ENCODE assay signal across 8 cellular contexts in the genomic region with DNA sequence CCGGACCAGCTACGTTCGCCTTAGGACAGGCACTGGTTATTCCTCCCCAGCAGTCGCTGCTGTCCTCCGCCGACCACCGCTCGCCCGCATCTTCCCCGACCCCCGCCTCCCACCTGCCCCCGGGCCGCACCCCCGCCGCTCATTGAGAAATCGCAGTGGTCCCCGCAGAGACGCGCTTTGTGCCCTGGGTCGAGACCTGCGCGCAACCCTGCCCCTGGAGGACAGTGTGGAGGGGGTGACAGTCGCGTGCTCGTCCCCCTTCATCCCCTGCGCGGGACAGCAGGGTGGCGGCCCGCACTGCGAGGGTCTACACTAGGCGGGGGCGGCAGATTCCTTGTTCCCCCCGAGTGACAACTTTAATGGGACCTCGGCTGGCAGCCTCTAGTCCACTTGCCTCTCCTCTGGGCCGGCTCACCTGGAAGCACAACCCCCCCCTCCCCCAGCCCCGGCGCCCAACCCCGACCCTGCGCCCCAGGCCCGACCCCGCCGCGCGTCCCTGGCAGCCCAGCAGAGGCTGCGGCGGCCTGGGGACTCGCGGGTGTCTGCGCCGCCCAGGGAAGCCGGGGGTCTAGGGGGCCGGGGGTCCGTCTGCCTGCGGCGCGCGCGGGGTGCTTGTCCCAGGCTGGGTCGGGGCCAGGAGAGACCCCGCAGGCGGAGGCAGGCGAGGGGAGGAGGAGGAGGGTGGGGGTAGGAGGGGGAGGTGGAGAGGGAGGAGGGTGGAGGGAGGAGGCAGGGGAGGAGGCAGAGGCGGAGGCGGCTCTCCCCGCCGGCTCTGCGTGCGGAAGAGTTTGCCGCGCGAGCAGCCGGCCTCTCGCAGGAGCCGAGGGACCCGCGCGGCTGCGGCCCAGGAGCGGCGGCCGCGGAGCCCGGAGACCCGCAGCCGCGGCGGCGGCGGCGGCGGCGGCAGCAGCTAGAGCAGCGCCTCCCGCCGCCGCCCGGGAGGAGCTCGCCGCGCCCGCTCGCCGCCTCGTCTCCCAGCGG. TPM values are rescaled to one million over a fixed set of nuclear protein-coding genes. Genes with fewer than 3 reads are reported as not detected.
A peak's percentile ranks its signal among the peaks of the same experiment; 100 is the strongest.
DNase-seq lines count a peak whose midpoint lies in the region; ATAC-seq and TF ChIP-seq lines count a peak whose summit lies in the region.

A gene with protein sequence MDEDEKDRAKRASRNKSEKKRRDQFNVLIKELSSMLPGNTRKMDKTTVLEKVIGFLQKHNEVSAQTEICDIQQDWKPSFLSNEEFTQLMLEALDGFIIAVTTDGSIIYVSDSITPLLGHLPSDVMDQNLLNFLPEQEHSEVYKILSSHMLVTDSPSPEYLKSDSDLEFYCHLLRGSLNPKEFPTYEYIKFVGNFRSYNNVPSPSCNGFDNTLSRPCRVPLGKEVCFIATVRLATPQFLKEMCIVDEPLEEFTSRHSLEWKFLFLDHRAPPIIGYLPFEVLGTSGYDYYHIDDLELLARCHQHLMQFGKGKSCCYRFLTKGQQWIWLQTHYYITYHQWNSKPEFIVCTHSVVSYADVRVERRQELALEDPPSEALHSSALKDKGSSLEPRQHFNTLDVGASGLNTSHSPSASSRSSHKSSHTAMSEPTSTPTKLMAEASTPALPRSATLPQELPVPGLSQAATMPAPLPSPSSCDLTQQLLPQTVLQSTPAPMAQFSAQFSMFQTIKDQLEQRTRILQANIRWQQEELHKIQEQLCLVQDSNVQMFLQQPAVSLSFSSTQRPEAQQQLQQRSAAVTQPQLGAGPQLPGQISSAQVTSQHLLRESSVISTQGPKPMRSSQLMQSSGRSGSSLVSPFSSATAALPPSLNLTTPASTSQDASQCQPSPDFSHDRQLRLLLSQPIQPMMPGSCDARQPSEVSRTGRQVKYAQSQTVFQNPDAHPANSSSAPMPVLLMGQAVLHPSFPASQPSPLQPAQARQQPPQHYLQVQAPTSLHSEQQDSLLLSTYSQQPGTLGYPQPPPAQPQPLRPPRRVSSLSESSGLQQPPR (plus strand): TSS at position 775 of the 981 bp plus-strand sequence. CDS start 84,616 bp downstream, outside the sequence.

- H3K36me3 Mint-ChIP-seq in activated naive CD8-positive, alpha-beta T cell treated with anti-CD3 and anti-CD28 coated beads, Interleukin-2, amount 10 ng/mL, durations not matched to agents 7 days and 5 days, result no peaks in the 10 kb centered on the region
- H3K36me3 Mint-ChIP-seq in progenitor cell of endocrine pancreas (ENCODE audit: insufficient read depth), result no peaks in the 10 kb centered on the region

- TF ChIP-seq CTCF in C4-2B (conservative IDR thresholded peaks at IDR 0.05), result no peak; the same call in 1 of the 2 replicates
- no peak for TF ChIP-seq CTCF in heart right ventricle (IDR thresholded peaks at IDR 0.05)
- TF ChIP-seq CTCF in progenitor cell of endocrine pancreas (IDR thresholded peaks at IDR 0.05; ENCODE audit: unreplicated experiment), result no peak

- no peaks in the 10 kb centered on the region for H3K9me3 ChIP-seq in heart right ventricle

- H3K9me3 Mint-ChIP-seq in activated naive CD8-positive, alpha-beta T cell treated with anti-CD3 and anti-CD28 coated beads, Interleukin-2, amount 10 ng/mL, durations not matched to agents 7 days and 5 days, result no peaks in the 10 kb centered on the region
- H3K9me3 Mint-ChIP-seq in progenitor cell of endocrine pancreas (ENCODE audit: low read depth), result no peaks in the 10 kb centered on the region

- H3K27ac Mint-ChIP-seq in activated naive CD8-positive, alpha-beta T cell treated with anti-CD3 and anti-CD28 coated beads, Interleukin-2, amount 10 ng/mL, durations not matched to agents 7 days and 5 days, result peak within 1 kb of the TSS; percentile 50
- peak within 1 kb of the TSS; percentile 13 for H3K27ac Mint-ChIP-seq in progenitor cell of endocrine pancreas

- POLR2A ChIA-PET in activated naive CD8-positive, alpha-beta T cell treated with anti-CD3 and anti-CD28 coated beads, Interleukin-2, amount 10 ng/mL, durations not matched to agents 7 days and 5 days (lab: Charles Lee), result no interaction called here

- WGBS in heart right ventricle, 2 donors, result 1% methylated on average over 74 to 102 of the region's 105 CpGs

- peaks cover 9% of the 10 kb centered on the region for H3K4me1 Mint-ChIP-seq in activated naive CD8-positive, alpha-beta T cell treated with anti-CD3 and anti-CD28 coated beads, Interleukin-2, amount 10 ng/mL, durations not matched to agents 7 days and 5 days
- H3K4me1 Mint-ChIP-seq in progenitor cell of endocrine pancreas (ENCODE audit: low read depth), result peaks cover 3% of the 10 kb centered on the region

- intact Hi-C loops in heart right ventricle (cut with DNase I), result loop anchor here in 8 of 10 donors (2.0 to 10.0 kb wide), 12 partner anchors 43 to 205 kb away; no protein-coding TSS in a partner anchor

- peaks cover 5 to 76% (median 29%) of the 10 kb centered on the region in 9 donors for H3K4me1 ChIP-seq in heart right ventricle

- H3K27me3 ChIP-seq in heart right ventricle, result peaks cover 0 to 63% (median 0%) of the 10 kb centered on the region in 7 donors

- no peaks in the 10 kb centered on the region for H3K36me3 ChIP-seq in heart right ventricle

- peaks cover 46% of the 10 kb centered on the region for H3K27me3 Mint-ChIP-seq in activated naive CD8-positive, alpha-beta T cell treated with anti-CD3 and anti-CD28 coated beads, Interleukin-2, amount 10 ng/mL, durations not matched to agents 7 days and 5 days
- peaks cover 81% of the 10 kb centered on the region for H3K27me3 Mint-ChIP-seq in progenitor cell of endocrine pancreas

- H3K27ac ChIP-seq in C4-2B (peak within 1 kb of the TSS; percentile 61), heart right ventricle (peak within 1 kb of the TSS; percentile 84 to 98 (median 92))

- peak within 1 kb of the TSS; percentile 57 for H3K4me3 ChIP-seq in Jurkat, Clone E6-1 (ENCODE audit: low read length)
- peak within 1 kb of the TSS; percentile 65 to 91 (median 80) for H3K4me3 ChIP-seq in heart right ventricle

- peak within 1 kb of the TSS; percentile 76 for H3K4me3 Mint-ChIP-seq in activated naive CD8-positive, alpha-beta T cell treated with anti-CD3 and anti-CD28 coated beads, Interleukin-2, amount 10 ng/mL, durations not matched to agents 7 days and 5 days
- H3K4me3 Mint-ChIP-seq in progenitor cell of endocrine pancreas (ENCODE audit: low read depth), result peak within 1 kb of the TSS; percentile 69

- peak; percentile 67 for ATAC-seq in activated naive CD8-positive, alpha-beta T cell treated with anti-CD3 and anti-CD28 coated beads, Interleukin-2, amount 10 ng/mL, durations not matched to agents 7 days and 5 days (ENCODE audit: low read depth)
- ATAC-seq in heart right ventricle, result peak; percentile 21 to 67 (median 47)
- ATAC-seq in HG02623 (IDR thresholded peaks at IDR 0.05; ENCODE audit: unreplicated experiment), result no peak
- no peak for ATAC-seq in GM18868 (IDR thresholded peaks at IDR 0.05; ENCODE audit: unreplicated experiment)

- DNase-seq in Jurkat, Clone E6-1 (ENCODE audit: low read depth, low spot score), result peak; percentile 44
- DNase-seq in activated naive CD8-positive, alpha-beta T cell treated with anti-CD3 and anti-CD28 coated beads, Interleukin-2, amount 10 ng/mL, durations not matched to agents 7 days and 5 days, result peak; percentile 56
- DNase-seq in heart right ventricle (peak; percentile 33 to 63), progenitor cell of endocrine pancreas (ENCODE audit: low spot score, unreplicated experiment) (peak; percentile 19), SIG-M5 treated with dmso at 0.1 percent for 504 hours (lab: John Stamatoyannopoulos, UW; ENCODE audit: unreplicated experiment) (no peak)

RNA-seq across cellular contexts. Expression of the gene that starts here (rescaled TPM):
- polyA plus RNA-seq in Jurkat, Clone E6-1 (2012; ENCODE audit: insufficient read depth, insufficient read length), result 20.0 TPM
- total RNA-seq in activated naive CD8-positive, alpha-beta T cell treated with anti-CD3 and anti-CD28 coated beads, Interleukin-2, amount 10 ng/mL, durations not matched to agents 7 days and 5 days, result 1 to 10 TPM; 4.2 to 4.9 TPM
- total RNA-seq in heart right ventricle (10 to 100 TPM; 33.8 to 48.4 (median 41.2) TPM), progenitor cell of endocrine pancreas (0.84 and 1.00 TPM in 2 replicates)
- 10 to 100 TPM; 32.1 to 70.1 TPM for polyA plus RNA-seq in heart right ventricle

Comparison
In these comparisons a context has a peak if more than half of its experiments do, and no peak if none do; other contexts are left out.
1. RNA of the gene that starts here (total RNA-seq): 33.8 to 48.4 TPM in heart right ventricle; 4.2 to 4.9 TPM in activated naive CD8-positive, alpha-beta T cell treated with anti-CD3 and anti-CD28 coated beads, Interleukin-2, amount 10 ng/mL, durations not matched to agents 7 days and 5 days and 0.84 to 1.00 TPM in progenitor cell of endocrine pancreas; every median in the first group is over 4 times any median in the second.
2. Peak in DNase-seq in progenitor cell of endocrine pancreas; RNA of the gene not detected or under 1 TPM.
3. ATAC-seq: peak in activated naive CD8-positive, alpha-beta T cell treated with anti-CD3 and anti-CD28 coated beads, Interleukin-2, amount 10 ng/mL, durations not matched to agents 7 days and 5 days (single experiment) and heart right ventricle (8 of 8); none in HG02623 (single experiment) and GM18868 (single experiment).